In the genomic region with DNA sequence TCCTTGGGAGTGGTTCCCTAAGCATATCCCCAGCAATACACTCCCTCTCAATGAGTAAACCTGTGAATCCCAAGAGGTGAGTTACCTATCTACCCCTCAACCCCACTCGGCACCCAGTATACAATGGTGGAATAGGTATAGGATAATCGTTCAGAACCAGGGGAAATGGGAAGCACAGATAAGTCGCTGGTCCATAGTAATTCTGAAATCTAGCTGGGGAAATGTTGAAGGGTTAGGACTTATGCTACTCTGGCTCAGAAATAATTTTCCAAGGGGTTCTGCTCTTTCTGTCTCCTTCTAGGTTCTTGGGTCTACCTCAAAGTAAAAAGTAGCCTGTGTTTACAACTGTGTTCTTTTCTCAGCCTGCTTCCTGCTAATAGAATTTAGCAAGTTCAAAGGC, we compare ENCODE assay signal across 38 cellular contexts.
"Had no signal": no experiment of that assay in that cellular context is flagged by ENCODE, and none has a peak within 500 bp of the region (broad histone marks: within the 10 kb centered on the region; RNA-seq: fewer than 3 reads in every experiment).

No MANE protein-coding gene starts in this region.

- H3K9me3 ChIP-seq: adrenal gland had no signal

- H3K36me3 Mint-ChIP-seq: activated naive CD4-positive, alpha-beta T cell treated with anti-CD3 and anti-CD28 coated beads, Interleukin-2, amount 10 ng/mL, durations not matched to agents 7 days and 5 days; activated naive CD8-positive, alpha-beta T cell treated with anti-CD3 and anti-CD28 coated beads for 36 hours; activated naive CD8-positive, alpha-beta T cell treated with anti-CD3 and anti-CD28 coated beads, Interleukin-2, amount 10 ng/mL, durations not matched to agents 7 days and 5 days had no signal

- H3K4me3 Mint-ChIP-seq: activated naive CD4-positive, alpha-beta T cell treated with anti-CD3 and anti-CD28 coated beads for 36 hours; activated naive CD4-positive, alpha-beta T cell treated with anti-CD3 and anti-CD28 coated beads, Interleukin-2, amount 10 ng/mL, durations not matched to agents 7 days and 5 days; activated naive CD4-positive, alpha-beta T cell treated with anti-CD3 and anti-CD28 coated beads, Interleukin-2, amount 50 U/mL, for 24 hours; activated naive CD8-positive, alpha-beta T cell; activated naive CD8-positive, alpha-beta T cell treated with anti-CD3 and anti-CD28 coated beads for 36 hours; activated naive CD8-positive, alpha-beta T cell treated with anti-CD3 and anti-CD28 coated beads, Interleukin-2, amount 10 ng/mL, durations not matched to agents 7 days and 5 days; activated naive CD8-positive, alpha-beta T cell treated with anti-CD3 and anti-CD28 coated beads, Interleukin-2, amount 50 U/mL, for 24 hours; activated T-cell treated with anti-CD3 and anti-CD28 coated beads, Interleukin-2, amount 50 U/mL, for 24 hours; activated T-cell treated with anti-CD3 and anti-CD28 coated beads, Interleukin-2, amount 50 U/mL, for 4 hours; activated T-cell treated with anti-CD3 and anti-CD28 coated beads, Interleukin-2, amount 50 U/mL, for 72 hours; activated T-helper 1 cell treated with anti-CD3 and anti-CD28 coated beads, Interleukin-12 subunit alpha, Interleukin-12 subunit beta, Interleukin-2, Interleukin-4 antibody, amounts not matched to agents 30 ng/mL and 10 ng/mL and 1 ng/mL, durations not matched to agents 14 hours and 24 hours and 36 hours; activated T-helper 17 cell treated with anti-CD3 and anti-CD28 coated beads, Interleukin-2, amount 50 U/mL, for 72 hours; brain; central memory CD8-positive, alpha-beta T cell had no signal

- ATAC-seq: activated naive CD4-positive, alpha-beta T cell treated with anti-CD3 and anti-CD28 coated beads, Interleukin-2, amount 50 U/mL, for 72 hours; activated naive CD8-positive, alpha-beta T cell treated with anti-CD3 and anti-CD28 coated beads, Interleukin-2, amount 50 U/mL, for 24 hours; activated T-cell treated with anti-CD3 and anti-CD28 coated beads, Interleukin-2, amount 50 U/mL, for 4 hours; activated T-cell treated with anti-CD3 and anti-CD28 coated beads, Interleukin-2, amount 50 U/mL, for 72 hours; activated T-helper 17 cell treated with anti-CD3 and anti-CD28 coated beads, Interleukin-2, amount 50 U/mL, for 72 hours; body of pancreas had no signal

- FAIRE-seq: astrocyte, bronchial epithelial cell had no signal

- DNase-seq: activated effector memory CD4-positive, alpha-beta T cell treated with anti-CD3 and anti-CD28 coated beads, Interleukin-2, amount 50 U/mL, for 16 hours; activated effector memory CD4-positive, alpha-beta T cell treated with Interleukin-2 at 50 U/mL for 16 hours; activated gamma-delta T cell; activated gamma-delta T cell treated with Interleukin-2 at 50 U/mL for 16 hours; activated naive CD4-positive, alpha-beta T cell treated with anti-CD3 and anti-CD28 coated beads for 36 hours; activated naive CD4-positive, alpha-beta T cell treated with anti-CD3 and anti-CD28 coated beads, Interleukin-2, amount 10 ng/mL, durations not matched to agents 7 days and 5 days; activated naive CD4-positive, alpha-beta T cell treated with anti-CD3 and anti-CD28 coated beads, Interleukin-2, amount 50 U/mL, for 16 hours; activated naive CD4-positive, alpha-beta T cell treated with Interleukin-2 at 50 U/mL for 16 hours; activated naive CD8-positive, alpha-beta T cell treated with anti-CD3 and anti-CD28 coated beads for 36 hours; activated naive CD8-positive, alpha-beta T cell treated with anti-CD3 and anti-CD28 coated beads, Interleukin-2, amount 10 ng/mL, durations not matched to agents 7 days and 5 days; activated naive CD8-positive, alpha-beta T cell treated with anti-CD3 and anti-CD28 coated beads, Interleukin-2, amount 50 U/mL, for 24 hours; activated T-cell treated with anti-CD3 and anti-CD28 coated beads, Interleukin-2, amount 50 U/mL, for 1 hour; activated T-cell treated with anti-CD3 and anti-CD28 coated beads, Interleukin-2, amount 50 U/mL, for 24 hours; activated T-cell treated with anti-CD3 and anti-CD28 coated beads, Interleukin-2, amount 50 U/mL, for 4 hours; activated T-cell treated with anti-CD3 and anti-CD28 coated beads, Interleukin-2, amount 50 U/mL, for 48 hours; activated T-cell treated with anti-CD3 and anti-CD28 coated beads, Interleukin-2, amount 50 U/mL, for 72 hours; adrenal gland; amniotic stem cell; amygdala; aorta; body of pancreas; brain microvascular endothelial cell; caudate nucleus; central memory CD4-positive, alpha-beta T cell; cerebellar nuclear complex had no signal

- H3K4me1 Mint-ChIP-seq: activated naive CD4-positive, alpha-beta T cell treated with anti-CD3 and anti-CD28 coated beads, Interleukin-2, amount 50 U/mL, for 24 hours; activated naive CD8-positive, alpha-beta T cell treated with anti-CD3 and anti-CD28 coated beads for 36 hours; activated naive CD8-positive, alpha-beta T cell treated with anti-CD3 and anti-CD28 coated beads, Interleukin-2, amount 10 ng/mL, durations not matched to agents 7 days and 5 days; activated naive CD8-positive, alpha-beta T cell treated with anti-CD3 and anti-CD28 coated beads, Interleukin-2, amount 50 U/mL, for 24 hours; activated T-helper 17 cell treated with anti-CD3 and anti-CD28 coated beads, Interleukin-2, amount 50 U/mL, for 72 hours; central memory CD8-positive, alpha-beta T cell had no signal

- H3K4me1 ChIP-seq: adrenal gland, ascending aorta, body of pancreas, breast epithelium had no signal

- H3K27me3 ChIP-seq: adrenal gland, ascending aorta, body of pancreas, breast epithelium, cardiac muscle cell had no signal

- H3K27ac ChIP-seq: adrenal gland, ascending aorta, body of pancreas, brain microvascular endothelial cell, breast epithelium, cardiac muscle cell had no signal

- H3K27ac Mint-ChIP-seq: activated naive CD4-positive, alpha-beta T cell treated with anti-CD3 and anti-CD28 coated beads for 36 hours; activated naive CD4-positive, alpha-beta T cell treated with anti-CD3 and anti-CD28 coated beads, Interleukin-2, amount 10 ng/mL, durations not matched to agents 7 days and 5 days; activated naive CD4-positive, alpha-beta T cell treated with anti-CD3 and anti-CD28 coated beads, Interleukin-2, amount 50 U/mL, for 24 hours; activated naive CD4-positive, alpha-beta T cell treated with anti-CD3 and anti-CD28 coated beads, Interleukin-2, amount 50 U/mL, for 72 hours; activated naive CD8-positive, alpha-beta T cell; activated naive CD8-positive, alpha-beta T cell treated with anti-CD3 and anti-CD28 coated beads for 36 hours; activated naive CD8-positive, alpha-beta T cell treated with anti-CD3 and anti-CD28 coated beads, Interleukin-2, amount 10 ng/mL, durations not matched to agents 7 days and 5 days; activated naive CD8-positive, alpha-beta T cell treated with anti-CD3 and anti-CD28 coated beads, Interleukin-2, amount 50 U/mL, for 24 hours; activated T-cell treated with anti-CD3 and anti-CD28 coated beads, Interleukin-2, amount 50 U/mL, for 24 hours; activated T-cell treated with anti-CD3 and anti-CD28 coated beads, Interleukin-2, amount 50 U/mL, for 72 hours; activated T-helper 1 cell treated with anti-CD3 and anti-CD28 coated beads, Interleukin-12 subunit alpha, Interleukin-12 subunit beta, Interleukin-2, Interleukin-4 antibody, amounts not matched to agents 30 ng/mL and 10 ng/mL and 1 ng/mL, durations not matched to agents 14 hours and 24 hours and 36 hours; activated T-helper 17 cell treated with anti-CD3 and anti-CD28 coated beads, Interleukin-2, amount 50 U/mL, for 72 hours; activated T-helper 2 cell treated with anti-CD3 and anti-CD28 coated beads, Interferon-gamma antibody, Interleukin-2, Interleukin-4, amounts not matched to agents 10 μg/mL and 5 μg/mL and 100 μg/mL, durations not matched to agents 14 hours and 24 hours and 36 hours had no signal

- H3K36me3 ChIP-seq: adrenal gland, ascending aorta, brain microvascular endothelial cell, breast epithelium, cardiac muscle cell had no signal

- H3K4me3 ChIP-seq: adrenal gland, ascending aorta, body of pancreas, breast epithelium, cardiac muscle cell had no signal

- H3K27me3 Mint-ChIP-seq: activated naive CD8-positive, alpha-beta T cell treated with anti-CD3 and anti-CD28 coated beads for 36 hours had no signal
